Comparison of ENCODE assay signal across 1 cellular context in the genomic region with DNA sequence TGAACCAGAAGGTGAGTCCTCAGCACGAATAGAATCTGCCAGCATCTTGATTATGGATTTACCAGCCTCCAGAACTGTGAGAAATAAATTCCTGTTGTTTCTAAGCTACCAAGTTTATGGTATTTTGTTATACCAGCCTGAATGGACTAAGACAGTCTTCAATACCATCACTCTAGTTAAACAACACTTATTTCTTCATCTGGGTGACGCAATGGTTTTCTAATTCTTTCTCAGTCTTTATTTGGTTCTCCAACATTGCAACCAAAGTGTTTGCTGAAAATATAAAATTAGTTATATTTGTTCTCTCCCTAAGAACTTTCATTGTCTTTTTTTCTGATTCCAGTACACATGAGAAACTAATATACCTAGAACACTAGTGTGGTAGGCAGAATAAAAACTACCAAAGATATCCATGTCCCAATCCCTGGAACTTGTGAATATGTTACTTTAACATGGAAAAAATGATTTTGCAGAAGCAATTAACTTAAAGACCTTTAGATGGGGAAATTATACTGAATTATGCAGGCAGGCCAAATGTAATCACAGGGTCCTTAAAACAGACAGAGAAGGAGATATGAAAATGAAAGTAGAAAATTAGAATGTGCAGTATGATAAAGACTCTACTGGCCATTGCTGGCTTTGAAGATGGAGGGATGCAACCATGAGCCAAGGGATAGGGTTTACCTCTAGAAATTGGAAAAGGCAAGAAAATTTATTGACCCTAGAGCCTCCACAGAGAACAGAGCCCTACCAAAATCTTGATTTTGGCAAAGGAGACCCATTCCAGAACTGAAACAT.
TF ChIP-seq lines count a peak whose summit lies in the region.

No MANE protein-coding gene starts in this region.

TF ChIP-seq in H1, 55 proteins besides CTCF, POLR2A, EP300 and RAD21:
- TF ChIP-seq ZNF274 (IDR thresholded peaks at IDR 0.05; ENCODE audit: borderline replicate concordance, extremely low read depth, low read length) (no peak), TAF7 (optimal IDR thresholded peaks at IDR 0.05; ENCODE audit: borderline replicate concordance, low read depth, low read length) (no peak), RXRA (IDR thresholded peaks at IDR 0.05; ENCODE audit: insufficient read depth, low read depth, low read length) (no peak), EGR1 (IDR thresholded peaks at IDR 0.05; ENCODE audit: borderline replicate concordance, low read depth, low read length) (no peak), SP4 (IDR thresholded peaks at IDR 0.05; ENCODE audit: low read length) (no peak), CBX5 (IDR thresholded peaks at IDR 0.05; ENCODE audit: low read depth, low read length) (no peak), KDM1A (IDR thresholded peaks at IDR 0.05; ENCODE audit: borderline replicate concordance, low read length) (no peak), RBBP5 (IDR thresholded peaks at IDR 0.05; ENCODE audit: borderline replicate concordance, low read depth, low read length) (no peak), JUND (IDR thresholded peaks at IDR 0.05; ENCODE audit: low read length) (no peak), EZH2 (IDR thresholded peaks at IDR 0.05; ENCODE audit: low read depth, low read length, severe bottlenecking) (no peak), SIRT6 (IDR thresholded peaks at IDR 0.05; ENCODE audit: low read length) (no peak), YY1 (IDR thresholded peaks at IDR 0.05; ENCODE audit: low read depth, low read length) (no peak), SP2 (IDR thresholded peaks at IDR 0.05; ENCODE audit: low read length) (no peak)
